1 cellular context compared by ENCODE assay signal in genomic region chr14:23543403-23543802, GRCh38.
TF ChIP-seq lines count a peak whose summit lies in the region.

No MANE protein-coding gene starts in this region.

TF ChIP-seq in HepG2, 621 proteins besides CTCF, POLR2A, EP300 and RAD21:
- TF ChIP-seq HNRNPK (IDR thresholded peaks at IDR 0.05; ENCODE audit: low read depth, low read length, poor library complexity, severe bottlenecking): peak; percentile 49
- no peak for TF ChIP-seq ZUFSP (CRISPR knock-in tag; IDR thresholded peaks at IDR 0.05; ENCODE audit: borderline replicate concordance)
- no peak for TF ChIP-seq SP5 (CRISPR knock-in tag; IDR thresholded peaks at IDR 0.05; ENCODE audit: borderline replicate concordance, low read depth)
- peak; percentile 12; the same call in 1 of the 2 replicates for TF ChIP-seq CEBPB (IDR thresholded peaks at IDR 0.05; ENCODE audit: borderline replicate concordance, low read depth, low read length)
- no peak for TF ChIP-seq ZNF207 (IDR thresholded peaks at IDR 0.05; ENCODE audit: borderline replicate concordance)
- peak; percentile 60 for TF ChIP-seq PCBP2 (optimal IDR thresholded peaks at IDR 0.05; ENCODE audit: low read depth, low read length, poor library complexity, severe bottlenecking)
- no peak for TF ChIP-seq ZNF850 (CRISPR knock-in tag; conservative IDR thresholded peaks at IDR 0.05)
- no peak for TF ChIP-seq TARDBP (CRISPR knock-in tag; IDR thresholded peaks at IDR 0.05)
- TF ChIP-seq KIAA2018 (CRISPR knock-in tag; IDR thresholded peaks at IDR 0.05; ENCODE audit: borderline replicate concordance): no peak
- no peak for TF ChIP-seq ZBTB7A (CRISPR knock-in tag; IDR thresholded peaks at IDR 0.05)
- TF ChIP-seq ZNF644 (CRISPR knock-in tag; IDR thresholded peaks at IDR 0.05; ENCODE audit: low read depth): no peak
- TF ChIP-seq SSRP1 (CRISPR knock-in tag; IDR thresholded peaks at IDR 0.05): no peak
- TF ChIP-seq IRF2 (CRISPR knock-in tag; IDR thresholded peaks at IDR 0.05): no peak
- TF ChIP-seq MAX (IDR thresholded peaks at IDR 0.05): no peak
- no peak for TF ChIP-seq TFDP1 (CRISPR knock-in tag; IDR thresholded peaks at IDR 0.05; ENCODE audit: borderline replicate concordance)
